9 cellular contexts compared by ENCODE assay signal in genomic region chr11:86214710-86215109, GRCh38. TPM values are rescaled to one million over a fixed set of nuclear protein-coding genes. Genes with fewer than 3 reads are reported as not detected.
DNase-seq lines count a peak whose midpoint lies in the region; ATAC-seq and TF ChIP-seq lines count a peak whose summit lies in the region.
"Had no signal": no experiment of that assay in that cellular context is flagged by ENCODE, and none has a peak within 500 bp of the region (broad histone marks: within the 10 kb centered on the region; RNA-seq: fewer than 3 reads in every experiment).

No MANE protein-coding gene starts in this region.

- no peak overlapping the region for H3K27ac ChIP-seq in esophagus muscularis mucosa (replicated peaks in 1 of 4)

- no peak for TF ChIP-seq POLR2A in esophagus muscularis mucosa (IDR thresholded peaks at IDR 0.05; ENCODE audit: low read depth)

- no peaks in the 10 kb centered on the region for H3K36me3 ChIP-seq in esophagus muscularis mucosa

- no peak overlapping the region for H3K4me3 Mint-ChIP-seq in activated CD4-positive, alpha-beta T cell treated with anti-CD3 and anti-CD28 coated beads, Interleukin-2, amount 10 ng/mL, durations not matched to agents 7 days and 5 days
- H3K4me3 Mint-ChIP-seq: brain had no signal

- no peaks in the 10 kb centered on the region for H3K27me3 ChIP-seq in esophagus muscularis mucosa

- intact Hi-C loops in cardiac septum (cut with DNase I): loop anchor here (5.0 kb wide), 1 partner anchor 357 kb away; the partner anchor contains the start of gene CCDC83
- intact Hi-C loops in esophagus muscularis mucosa (cut with DNase I): loop anchor here (5.0 to 10.0 kb wide), 2 partner anchors 272 to 620 kb away; no protein-coding TSS in a partner anchor
- intact Hi-C loops in Right ventricle myocardium inferior (cut with DNase I): no loop called here

- peak; percentile 43 for ATAC-seq in GM18508 (IDR thresholded peaks at IDR 0.05; ENCODE audit: insufficient read depth, unreplicated experiment)
- ATAC-seq in HG02759 (IDR thresholded peaks at IDR 0.05; ENCODE audit: unreplicated experiment): peak; percentile 68
- ATAC-seq in Right ventricle myocardium inferior: no peak

- no peak for TF ChIP-seq EP300 in esophagus muscularis mucosa (IDR thresholded peaks at IDR 0.05)

- no peaks in the 10 kb centered on the region for H3K9me3 Mint-ChIP-seq in activated CD4-positive, alpha-beta T cell treated with anti-CD3 and anti-CD28 coated beads, Interleukin-2, amount 10 ng/mL, durations not matched to agents 7 days and 5 days
- H3K9me3 Mint-ChIP-seq: brain had no signal

- TF ChIP-seq CTCF in esophagus muscularis mucosa (IDR thresholded peaks at IDR 0.05): no peak

- peak; percentile 27 for DNase-seq in activated CD4-positive, alpha-beta T cell treated with anti-CD3 and anti-CD28 coated beads, Interleukin-2, amount 10 ng/mL, durations not matched to agents 7 days and 5 days
- peak; percentile 15 for DNase-seq in renal cortical epithelial cell (ENCODE audit: low read depth)
- no peak for DNase-seq in cardiac septum (ENCODE audit: low spot score)
- no peak for DNase-seq in esophagus muscularis mucosa (ENCODE audit: extremely low spot score)
- no peak for DNase-seq in SW480 (ENCODE audit: low spot score)
- DNase-seq in Right ventricle myocardium inferior (ENCODE audit: missing footprints): no peak

- no peak overlapping the region for H3K4me3 ChIP-seq in esophagus muscularis mucosa

- H3K27ac Mint-ChIP-seq in activated CD4-positive, alpha-beta T cell treated with anti-CD3 and anti-CD28 coated beads, Interleukin-2, amount 10 ng/mL, durations not matched to agents 7 days and 5 days: no peak overlapping the region
- H3K27ac Mint-ChIP-seq: brain had no signal

- H3K4me1 Mint-ChIP-seq in activated CD4-positive, alpha-beta T cell treated with anti-CD3 and anti-CD28 coated beads, Interleukin-2, amount 10 ng/mL, durations not matched to agents 7 days and 5 days: peaks cover 29% of the 10 kb centered on the region
- H3K4me1 Mint-ChIP-seq: brain had no signal

- CTCF ChIA-PET in activated CD4-positive, alpha-beta T cell treated with anti-CD3 and anti-CD28 coated beads, Interleukin-2, amount 10 ng/mL, durations not matched to agents 7 days and 5 days (lab: Charles Lee): interaction anchor here (0.6 to 2.6 kb wide), 9 partner anchors 10 to 360 kb away, joined by 3 to 8 read pairs (median 4); partner anchors contain the start of gene CCDC83

- H3K9me3 ChIP-seq in esophagus muscularis mucosa: no peaks in the 10 kb centered on the region

- POLR2A ChIA-PET in activated CD4-positive, alpha-beta T cell treated with anti-CD3 and anti-CD28 coated beads, Interleukin-2, amount 10 ng/mL, durations not matched to agents 7 days and 5 days (lab: Charles Lee): no interaction called here

- 94% methylated on average over 1 of the region's 1 CpG for WGBS in esophagus muscularis mucosa

- peaks cover 3 to 11% (median 9%) of the 10 kb centered on the region in 4 donors for H3K4me1 ChIP-seq in esophagus muscularis mucosa

- H3K36me3 Mint-ChIP-seq in activated CD4-positive, alpha-beta T cell treated with anti-CD3 and anti-CD28 coated beads, Interleukin-2, amount 10 ng/mL, durations not matched to agents 7 days and 5 days (ENCODE audit: low read depth): no peaks in the 10 kb centered on the region
- H3K36me3 Mint-ChIP-seq: brain had no signal

- H3K27me3 Mint-ChIP-seq in activated CD4-positive, alpha-beta T cell treated with anti-CD3 and anti-CD28 coated beads, Interleukin-2, amount 10 ng/mL, durations not matched to agents 7 days and 5 days: no peaks in the 10 kb centered on the region

RNA-seq across cellular contexts. Expression of gene EED, which starts 29.8 kb away (rescaled TPM):
- 10 to 100 TPM; 46.3 to 50.3 TPM for total RNA-seq in activated CD4-positive, alpha-beta T cell treated with anti-CD3 and anti-CD28 coated beads, Interleukin-2, amount 10 ng/mL, durations not matched to agents 7 days and 5 days
- total RNA-seq in renal cortical epithelial cell (18.6 and 29.6 TPM in 2 replicates), cardiac septum (12.0 TPM), esophagus muscularis mucosa (10 to 100 TPM; 11.1 to 14.7 (median 13.4) TPM), Right ventricle myocardium inferior (12.7 TPM)

Comparison
In these comparisons a context has a peak if more than half of its experiments do, and no peak if none do; other contexts are left out.
1. DNase-seq: peak in activated CD4-positive, alpha-beta T cell treated with anti-CD3 and anti-CD28 coated beads, Interleukin-2, amount 10 ng/mL, durations not matched to agents 7 days and 5 days (single experiment) and renal cortical epithelial cell (single experiment); none in cardiac septum (single experiment), esophagus muscularis mucosa (single experiment), SW480 (single experiment) and Right ventricle myocardium inferior (single experiment).